In the genomic region with DNA sequence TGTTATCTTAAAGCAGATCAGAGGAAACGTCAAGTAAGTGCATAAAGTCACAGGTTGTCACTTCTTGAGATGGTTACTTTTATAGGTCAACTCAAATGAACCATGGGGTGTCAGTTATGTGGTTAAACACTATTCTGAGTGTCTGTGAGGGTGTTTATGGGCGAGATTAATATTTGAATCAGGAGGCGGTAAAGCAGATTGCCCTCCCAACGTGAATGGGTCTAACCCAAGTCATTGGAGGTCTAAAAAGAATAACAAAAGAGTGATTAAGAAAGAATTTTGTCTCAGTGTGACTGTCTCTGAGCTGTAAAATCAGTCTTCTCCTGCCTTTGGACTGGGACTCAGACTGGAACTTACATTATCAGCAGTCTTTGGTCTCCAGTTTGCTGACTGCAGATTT, we compare ENCODE assay signal across 29 cellular contexts.
"Had no signal": no experiment of that assay in that cellular context is flagged by ENCODE, and none has a peak within 500 bp of the region (broad histone marks: within the 10 kb centered on the region; RNA-seq: fewer than 3 reads in every experiment).

No MANE protein-coding gene starts in this region.

- DNase-seq: activated CD4-positive, alpha-beta T cell treated with anti-CD3 and anti-CD28 coated beads for 36 hours; activated CD4-positive, alpha-beta T cell treated with anti-CD3 and anti-CD28 coated beads, Interleukin-2, amount 10 ng/mL, durations not matched to agents 7 days and 5 days; activated CD4-positive, alpha-beta T cell treated with anti-CD3 and anti-CD28 coated beads, Interleukin-2, amount 50 U/mL, for 48 hours; activated CD8-positive, alpha-beta T cell treated with anti-CD3 and anti-CD28 coated beads, Interleukin-2, amount 10 ng/mL, durations not matched to agents 7 days and 5 days; activated gamma-delta T cell; activated naive CD4-positive, alpha-beta T cell treated with Interleukin-2 at 50 U/mL for 16 hours; activated naive CD8-positive, alpha-beta T cell treated with anti-CD3 and anti-CD28 coated beads, Interleukin-2, amount 10 ng/mL, durations not matched to agents 7 days and 5 days; activated T-cell treated with anti-CD3 and anti-CD28 coated beads, Interleukin-2, amount 50 U/mL, for 24 hours; amygdala; NCI-H1048; NCI-H1105 treated with DMSO at 0.1 percent for 48 hours; NCI-H1436; NCI-H1694; NCI-H1930; NCI-H2081 treated with DMSO at 0.1 percent for 48 hours; NCI-H345; NCI-H524 treated with DMSO at 0.1 percent for 48 hours; PC-9; Right ventricle myocardium superior; SW 1271; T-helper 1 cell; T-helper 2 cell; T-helper 9 cell had no signal

- H3K4me1 ChIP-seq: ascending aorta had no signal

- H3K27ac ChIP-seq: ascending aorta, cardiac muscle cell, PC-9, RWPE1 had no signal

- H3K4me3 Mint-ChIP-seq: activated CD4-positive, alpha-beta T cell treated with anti-CD3 and anti-CD28 coated beads for 36 hours; activated CD4-positive, alpha-beta T cell treated with anti-CD3 and anti-CD28 coated beads, Interleukin-2, amount 10 ng/mL, durations not matched to agents 7 days and 5 days; activated CD8-positive, alpha-beta T cell treated with anti-CD3 and anti-CD28 coated beads, Interleukin-2, amount 10 ng/mL, durations not matched to agents 7 days and 5 days; activated naive CD4-positive, alpha-beta T cell treated with anti-CD3 and anti-CD28 coated beads, Interleukin-2, amount 50 U/mL, for 24 hours; activated naive CD8-positive, alpha-beta T cell treated with anti-CD3 and anti-CD28 coated beads, Interleukin-2, amount 10 ng/mL, durations not matched to agents 7 days and 5 days; activated T-cell treated with anti-CD3 and anti-CD28 coated beads, Interleukin-2, amount 50 U/mL, for 24 hours; central memory CD8-positive, alpha-beta T cell had no signal

- H3K27me3 Mint-ChIP-seq: activated CD4-positive, alpha-beta T cell treated with anti-CD3 and anti-CD28 coated beads for 36 hours; activated CD4-positive, alpha-beta T cell treated with anti-CD3 and anti-CD28 coated beads, Interleukin-2, amount 10 ng/mL, durations not matched to agents 7 days and 5 days; activated naive CD4-positive, alpha-beta T cell treated with anti-CD3 and anti-CD28 coated beads, Interleukin-2, amount 50 U/mL, for 24 hours; activated naive CD8-positive, alpha-beta T cell treated with anti-CD3 and anti-CD28 coated beads, Interleukin-2, amount 10 ng/mL, durations not matched to agents 7 days and 5 days; activated T-cell treated with anti-CD3 and anti-CD28 coated beads, Interleukin-2, amount 50 U/mL, for 24 hours; central memory CD8-positive, alpha-beta T cell had no signal

- H3K36me3 ChIP-seq: ascending aorta, cardiac muscle cell had no signal

- H3K27me3 ChIP-seq: ascending aorta had no signal

- H2AFZ ChIP-seq: PC-9 had no signal

- H3K9me3 Mint-ChIP-seq: activated CD4-positive, alpha-beta T cell treated with anti-CD3 and anti-CD28 coated beads, Interleukin-2, amount 10 ng/mL, durations not matched to agents 7 days and 5 days; activated naive CD4-positive, alpha-beta T cell treated with anti-CD3 and anti-CD28 coated beads, Interleukin-2, amount 50 U/mL, for 24 hours; activated naive CD8-positive, alpha-beta T cell treated with anti-CD3 and anti-CD28 coated beads, Interleukin-2, amount 10 ng/mL, durations not matched to agents 7 days and 5 days; central memory CD8-positive, alpha-beta T cell had no signal

- H3K4me2 ChIP-seq: PC-9 had no signal

- H3K27ac Mint-ChIP-seq: activated CD4-positive, alpha-beta T cell treated with anti-CD3 and anti-CD28 coated beads for 36 hours; activated CD4-positive, alpha-beta T cell treated with anti-CD3 and anti-CD28 coated beads, Interleukin-2, amount 10 ng/mL, durations not matched to agents 7 days and 5 days; activated CD8-positive, alpha-beta T cell treated with anti-CD3 and anti-CD28 coated beads, Interleukin-2, amount 10 ng/mL, durations not matched to agents 7 days and 5 days; activated naive CD4-positive, alpha-beta T cell treated with anti-CD3 and anti-CD28 coated beads, Interleukin-2, amount 50 U/mL, for 24 hours; activated naive CD8-positive, alpha-beta T cell treated with anti-CD3 and anti-CD28 coated beads, Interleukin-2, amount 10 ng/mL, durations not matched to agents 7 days and 5 days; activated T-cell treated with anti-CD3 and anti-CD28 coated beads, Interleukin-2, amount 50 U/mL, for 24 hours; activated T-helper 2 cell treated with anti-CD3 and anti-CD28 coated beads, Interferon-gamma antibody, Interleukin-2, Interleukin-4, amounts not matched to agents 10 μg/mL and 5 μg/mL and 100 μg/mL, durations not matched to agents 14 hours and 24 hours and 36 hours had no signal

- H3K4me1 Mint-ChIP-seq: activated CD4-positive, alpha-beta T cell treated with anti-CD3 and anti-CD28 coated beads for 36 hours; activated CD4-positive, alpha-beta T cell treated with anti-CD3 and anti-CD28 coated beads, Interleukin-2, amount 10 ng/mL, durations not matched to agents 7 days and 5 days; activated naive CD4-positive, alpha-beta T cell treated with anti-CD3 and anti-CD28 coated beads, Interleukin-2, amount 50 U/mL, for 24 hours; activated naive CD8-positive, alpha-beta T cell treated with anti-CD3 and anti-CD28 coated beads, Interleukin-2, amount 10 ng/mL, durations not matched to agents 7 days and 5 days; central memory CD8-positive, alpha-beta T cell had no signal

- H3K9me3 ChIP-seq: ascending aorta had no signal

- H3K4me3 ChIP-seq: ascending aorta, cardiac muscle cell, PC-9 had no signal

- H3K36me3 Mint-ChIP-seq: activated naive CD4-positive, alpha-beta T cell treated with anti-CD3 and anti-CD28 coated beads, Interleukin-2, amount 50 U/mL, for 24 hours; activated naive CD8-positive, alpha-beta T cell treated with anti-CD3 and anti-CD28 coated beads, Interleukin-2, amount 10 ng/mL, durations not matched to agents 7 days and 5 days had no signal
